Comparison of ENCODE assay signal across 31 cellular contexts in the genomic region with DNA sequence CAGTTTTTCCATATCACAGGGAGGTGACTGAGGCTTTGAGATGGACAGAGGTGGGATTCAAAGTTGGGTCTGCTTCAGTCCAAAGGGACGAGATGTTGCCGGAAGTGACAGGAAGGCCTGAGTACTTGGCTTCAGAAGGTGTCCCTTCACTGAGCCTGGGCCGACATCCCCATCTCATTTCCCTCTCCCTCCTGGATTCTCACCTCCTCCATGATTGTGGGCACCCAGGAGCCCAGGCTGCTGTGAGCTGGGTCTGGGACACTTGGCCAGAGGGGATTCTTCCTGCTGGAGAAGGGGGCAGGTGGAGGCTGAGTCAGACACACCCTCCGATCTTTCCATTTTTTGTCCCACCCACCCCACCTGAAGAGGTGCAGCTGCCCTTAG. TPM values are rescaled to one million over a fixed set of nuclear protein-coding genes. Genes with fewer than 3 reads are reported as not detected.
"Had no signal": no experiment of that assay in that cellular context is flagged by ENCODE, and none has a peak within 500 bp of the region (broad histone marks: within the 10 kb centered on the region; RNA-seq: fewer than 3 reads in every experiment).

No MANE protein-coding gene starts in this region.

- H3K36me3 Mint-ChIP-seq: brain had no signal

- H3K27ac ChIP-seq: RWPE1, WERI-Rb-1 had no signal

- DNase-seq: activated CD4-positive, alpha-beta memory T cell treated with anti-CD3 and anti-CD28 coated beads, Interleukin-2, amount 10 ng/mL, durations not matched to agents 7 days and 5 days; activated CD4-positive, alpha-beta T cell treated with anti-CD3 and anti-CD28 coated beads for 1 hour; activated CD4-positive, alpha-beta T cell treated with anti-CD3 and anti-CD28 coated beads for 48 hours; activated CD4-positive, CD25-positive, alpha-beta regulatory T cell; activated CD8-positive, alpha-beta memory T cell treated with anti-CD3 and anti-CD28 coated beads for 24 hours; activated CD8-positive, alpha-beta memory T cell treated with anti-CD3 and anti-CD28 coated beads, Interleukin-2, amount 10 ng/mL, durations not matched to agents 7 days and 5 days; activated CD8-positive, alpha-beta memory T cell treated with anti-CD3 and anti-CD28 coated beads, Interleukin-2, amount 50 U/mL, for 48 hours; activated effector memory CD4-positive, alpha-beta T cell treated with Interleukin-2 at 50 U/mL for 16 hours; activated naive CD4-positive, alpha-beta T cell treated with anti-CD3 and anti-CD28 coated beads, Interleukin-2, amount 10 ng/mL, durations not matched to agents 7 days and 5 days; activated naive CD8-positive, alpha-beta T cell treated with anti-CD3 and anti-CD28 coated beads, Interleukin-2, amount 50 U/mL, for 24 hours; activated T-cell treated with anti-CD3 and anti-CD28 coated beads, Interleukin-2, amount 50 U/mL, for 48 hours; Karpas-422; KBM-7; NCI-H1092; NCI-H1436 treated with DMSO at 0.1 percent for 48 hours; NCI-H1694 treated with DMSO at 0.1 percent for 48 hours; NCI-H2029; NCI-H345; NCI-H524 treated with DMSO at 0.1 percent for 48 hours; PC-3; SIG-M5; T-helper 1 cell; T1000; WERI-Rb-1 had no signal

- ATAC-seq: activated CD8-positive, alpha-beta memory T cell treated with anti-CD3 and anti-CD28 coated beads, Interleukin-2, amount 10 ng/mL, durations not matched to agents 7 days and 5 days; activated naive CD8-positive, alpha-beta T cell treated with anti-CD3 and anti-CD28 coated beads, Interleukin-2, amount 50 U/mL, for 24 hours; PC-3; Right ventricle myocardium inferior; SK-N-SH treated with all-trans-retinoic acid at 6 μM for 48 hours had no signal

- H3K4me3 Mint-ChIP-seq: activated CD4-positive, alpha-beta memory T cell treated with anti-CD3 and anti-CD28 coated beads, Interleukin-2, amount 10 ng/mL, durations not matched to agents 7 days and 5 days; activated CD8-positive, alpha-beta memory T cell treated with anti-CD3 and anti-CD28 coated beads, Interleukin-2, amount 10 ng/mL, durations not matched to agents 7 days and 5 days; activated naive CD4-positive, alpha-beta T cell treated with anti-CD3 and anti-CD28 coated beads, Interleukin-2, amount 10 ng/mL, durations not matched to agents 7 days and 5 days; activated naive CD8-positive, alpha-beta T cell; activated naive CD8-positive, alpha-beta T cell treated with anti-CD3 and anti-CD28 coated beads, Interleukin-2, amount 50 U/mL, for 24 hours; brain had no signal

- H3K27me3 Mint-ChIP-seq: activated CD4-positive, alpha-beta memory T cell treated with anti-CD3 and anti-CD28 coated beads, Interleukin-2, amount 10 ng/mL, durations not matched to agents 7 days and 5 days; activated CD8-positive, alpha-beta memory T cell treated with anti-CD3 and anti-CD28 coated beads, Interleukin-2, amount 10 ng/mL, durations not matched to agents 7 days and 5 days; activated naive CD8-positive, alpha-beta T cell; activated naive CD8-positive, alpha-beta T cell treated with anti-CD3 and anti-CD28 coated beads, Interleukin-2, amount 50 U/mL, for 24 hours had no signal

- H3K9me3 Mint-ChIP-seq: activated CD4-positive, alpha-beta memory T cell treated with anti-CD3 and anti-CD28 coated beads, Interleukin-2, amount 10 ng/mL, durations not matched to agents 7 days and 5 days; activated naive CD4-positive, alpha-beta T cell treated with anti-CD3 and anti-CD28 coated beads, Interleukin-2, amount 10 ng/mL, durations not matched to agents 7 days and 5 days; activated naive CD8-positive, alpha-beta T cell treated with anti-CD3 and anti-CD28 coated beads, Interleukin-2, amount 50 U/mL, for 24 hours; brain had no signal

- H3K27ac Mint-ChIP-seq: activated CD4-positive, alpha-beta memory T cell treated with anti-CD3 and anti-CD28 coated beads, Interleukin-2, amount 10 ng/mL, durations not matched to agents 7 days and 5 days; activated CD8-positive, alpha-beta memory T cell treated with anti-CD3 and anti-CD28 coated beads, Interleukin-2, amount 10 ng/mL, durations not matched to agents 7 days and 5 days; activated naive CD4-positive, alpha-beta T cell treated with anti-CD3 and anti-CD28 coated beads, Interleukin-2, amount 10 ng/mL, durations not matched to agents 7 days and 5 days; activated naive CD8-positive, alpha-beta T cell; activated naive CD8-positive, alpha-beta T cell treated with anti-CD3 and anti-CD28 coated beads, Interleukin-2, amount 50 U/mL, for 24 hours; brain had no signal

RNA-seq across cellular contexts. Expression of gene CSF3R, which starts 15.7 kb away (rescaled TPM):
- total RNA-seq: activated CD8-positive, alpha-beta memory T cell treated with anti-CD3 and anti-CD28 coated beads, Interleukin-2, amount 10 ng/mL, durations not matched to agents 7 days and 5 days; MCF 10A; PC-3; SK-MEL-5 had no signal
